Comparison of ENCODE assay signal across 10 cellular contexts in genomic region chr2:238220892-238221521, GRCh38.
DNase-seq lines count a peak whose midpoint lies in the region; ATAC-seq, FAIRE-seq and TF ChIP-seq lines count a peak whose summit lies in the region.
"Had no signal": no experiment of that assay in that cellular context is flagged by ENCODE, and none has a peak within 500 bp of the region (broad histone marks: within the 10 kb centered on the region; RNA-seq: fewer than 3 reads in every experiment).

No MANE protein-coding gene starts in this region.

- FAIRE-seq in A204.1 (lab: Jason Lieb, UNC), result peak; percentile 23

- DNase-seq in left kidney (ENCODE audit: low read depth, low spot score), result peak; percentile 33
- DNase-seq in D341Med (ENCODE audit: low spot score), result no peak
- DNase-seq: activated CD8-positive, alpha-beta memory T cell treated with anti-CD3 and anti-CD28 coated beads, Interleukin-2, amount 50 U/mL, for 4 hours; DMS79 had no signal

- no peak for ATAC-seq in GM21786 (IDR thresholded peaks at IDR 0.05; ENCODE audit: unreplicated experiment)
- no peak for ATAC-seq in GM19324 (IDR thresholded peaks at IDR 0.05; ENCODE audit: low FRiP score, unreplicated experiment)
- no peak for ATAC-seq in GM21515 (IDR thresholded peaks at IDR 0.05; ENCODE audit: unreplicated experiment)

- peak; percentile 51 for TF ChIP-seq POLR2A in GM15510 (IDR thresholded peaks at IDR 0.05; ENCODE audit: borderline replicate concordance, extremely low read depth, insufficient read length)

- peak overlapping the region; percentile 67 for H3K27ac ChIP-seq in angular gyrus (ENCODE audit: low read depth, low read length)
